In genomic region chr14:34059925-34060746, GRCh38 we compare ENCODE assay signal across 1 cellular context.
TF ChIP-seq lines count a peak whose summit lies in the region.

No MANE protein-coding gene starts in this region.

TF ChIP-seq in HepG2, 621 proteins besides CTCF, POLR2A, EP300 and RAD21 (continued from another document and continues in another):
- TF ChIP-seq, protein P1, sequence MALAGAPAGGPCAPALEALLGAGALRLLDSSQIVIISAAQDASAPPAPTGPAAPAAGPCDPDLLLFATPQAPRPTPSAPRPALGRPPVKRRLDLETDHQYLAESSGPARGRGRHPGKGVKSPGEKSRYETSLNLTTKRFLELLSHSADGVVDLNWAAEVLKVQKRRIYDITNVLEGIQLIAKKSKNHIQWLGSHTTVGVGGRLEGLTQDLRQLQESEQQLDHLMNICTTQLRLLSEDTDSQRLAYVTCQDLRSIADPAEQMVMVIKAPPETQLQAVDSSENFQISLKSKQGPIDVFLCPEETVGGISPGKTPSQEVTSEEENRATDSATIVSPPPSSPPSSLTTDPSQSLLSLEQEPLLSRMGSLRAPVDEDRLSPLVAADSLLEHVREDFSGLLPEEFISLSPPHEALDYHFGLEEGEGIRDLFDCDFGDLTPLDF (CRISPR knock-in tag; IDR thresholded peaks at IDR 0.05): no peak
- TF ChIP-seq, protein P2, sequence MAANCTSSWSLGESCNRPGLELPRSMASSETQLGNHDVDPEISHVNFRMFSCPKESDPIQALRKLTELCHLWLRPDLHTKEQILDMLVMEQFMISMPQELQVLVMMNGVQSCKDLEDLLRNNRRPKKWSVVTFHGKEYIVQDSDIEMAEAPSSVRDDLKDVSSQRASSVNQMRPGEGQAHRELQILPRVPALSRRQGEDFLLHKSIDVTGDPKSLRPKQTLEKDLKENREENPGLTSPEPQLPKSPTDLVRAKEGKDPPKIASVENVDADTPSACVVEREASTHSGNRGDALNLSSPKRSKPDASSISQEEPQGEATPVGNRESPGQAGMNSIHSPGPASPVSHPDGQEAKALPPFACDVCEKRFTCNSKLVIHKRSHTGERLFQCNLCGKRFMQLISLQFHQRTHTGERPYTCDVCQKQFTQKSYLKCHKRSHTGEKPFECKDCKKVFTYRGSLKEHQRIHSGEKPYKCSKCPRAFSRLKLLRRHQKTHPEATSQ (CRISPR knock-in tag; IDR thresholded peaks at IDR 0.05; ENCODE audit: borderline replicate concordance): no peak
- TF ChIP-seq REST (IDR thresholded peaks at IDR 0.05; ENCODE audit: borderline replicate concordance in 1 of 2, low read depth in 1 of 2, low read length in 2 of 2) (peak in 1 of 2 experiments; percentile 26; a peak in 1 of 4 replicates), ZNF839 (CRISPR knock-in tag; IDR thresholded peaks at IDR 0.05; ENCODE audit: borderline replicate concordance) (0 out of 2 replicates have a peak, but pooled peaks have one; percentile 5), MEIS1 (CRISPR knock-in tag; IDR thresholded peaks at IDR 0.05; ENCODE audit: borderline replicate concordance) (no peak), TFE3 (CRISPR knock-in tag; IDR thresholded peaks at IDR 0.05) (no peak), ZNF607 (CRISPR knock-in tag; IDR thresholded peaks at IDR 0.05; ENCODE audit: borderline replicate concordance) (peak; percentile 67; the same call in 1 of the 2 replicates), ZMYM4 (CRISPR knock-in tag; IDR thresholded peaks at IDR 0.05) (peak; percentile 59; the same call in 1 of the 2 replicates), POGK (CRISPR knock-in tag; conservative IDR thresholded peaks at IDR 0.05) (peak; percentile 73), ATRX (CRISPR knock-in tag; IDR thresholded peaks at IDR 0.05; ENCODE audit: borderline replicate concordance) (no peak), ZNF513 (CRISPR knock-in tag; conservative IDR thresholded peaks at IDR 0.05) (peak; percentile 76; the same call in 1 of the 2 replicates), RARG (CRISPR knock-in tag; IDR thresholded peaks at IDR 0.05; ENCODE audit: low read depth) (0 out of 2 replicates have a peak, but pooled peaks have one; percentile 17), ZNF224 (CRISPR knock-in tag; IDR thresholded peaks at IDR 0.05) (peak; percentile 30; the same call in 1 of the 2 replicates), ZNF501 (CRISPR knock-in tag; IDR thresholded peaks at IDR 0.05) (peak; percentile 8; the same call in 1 of the 2 replicates), ZSCAN25 (CRISPR knock-in tag; IDR thresholded peaks at IDR 0.05) (peak; percentile 83; the same call in 1 of the 2 replicates), ZNF207 (IDR thresholded peaks at IDR 0.05; ENCODE audit: borderline replicate concordance) (no peak), HMGXB3 (CRISPR knock-in tag; IDR thresholded peaks at IDR 0.05; ENCODE audit: borderline replicate concordance) (no peak), PBX2 (CRISPR knock-in tag; IDR thresholded peaks at IDR 0.05) (no peak), MBNL3 (CRISPR knock-in tag; conservative IDR thresholded peaks at IDR 0.05) (no peak), SALL1 (CRISPR knock-in tag; IDR thresholded peaks at IDR 0.05) (peak; percentile 77; the same call in 1 of the 2 replicates), ZNF629 (CRISPR knock-in tag; conservative IDR thresholded peaks at IDR 0.05) (peak; percentile 22; the same call in 1 of the 2 replicates), ARNTL (CRISPR knock-in tag; IDR thresholded peaks at IDR 0.05) (no peak), ZKSCAN8 (CRISPR knock-in tag; IDR thresholded peaks at IDR 0.05; ENCODE audit: borderline replicate concordance) (no peak), ATAD3A (CRISPR knock-in tag; IDR thresholded peaks at IDR 0.05) (no peak), SNRNP70 (IDR thresholded peaks at IDR 0.05; ENCODE audit: low read depth, low read length) (no peak), ZNF816 (CRISPR knock-in tag; IDR thresholded peaks at IDR 0.05; ENCODE audit: borderline replicate concordance) (0 out of 2 replicates have a peak, but pooled peaks have one; percentile 41), ZBTB2 (CRISPR knock-in tag; IDR thresholded peaks at IDR 0.05; ENCODE audit: low read depth) (peak; percentile 91), MXD3 (CRISPR knock-in tag; IDR thresholded peaks at IDR 0.05) (no peak)
- TF ChIP-seq, protein P3, sequence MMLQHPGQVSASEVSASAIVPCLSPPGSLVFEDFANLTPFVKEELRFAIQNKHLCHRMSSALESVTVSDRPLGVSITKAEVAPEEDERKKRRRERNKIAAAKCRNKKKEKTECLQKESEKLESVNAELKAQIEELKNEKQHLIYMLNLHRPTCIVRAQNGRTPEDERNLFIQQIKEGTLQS (CRISPR knock-in tag; IDR thresholded peaks at IDR 0.05): peak; percentile 65; the same call in 1 of the 2 replicates
